ENCODE assay signal across 8 cellular contexts in genomic region chr7:31134246-31135188, GRCh38.
DNase-seq lines count a peak whose midpoint lies in the region; ATAC-seq, FAIRE-seq and TF ChIP-seq lines count a peak whose summit lies in the region.

No MANE protein-coding gene starts in this region.

- no peaks in the 10 kb centered on the region for H3K9me3 Mint-ChIP-seq in activated naive CD4-positive, alpha-beta T cell treated with anti-CD3 and anti-CD28 coated beads, Interleukin-2, amount 10 ng/mL, durations not matched to agents 7 days and 5 days

- intact Hi-C loops in heart right ventricle (cut with DNase I) (loop anchor here (1.0 to 10.0 kb wide), 9 partner anchors 498 to 1070 kb away; no protein-coding TSS in a partner anchor), prostate gland (cut with DNase I) (loop anchor here (5.0 kb wide), 1 partner anchor 498 kb away; no protein-coding TSS in a partner anchor)

- no peak overlapping the region for H3K9ac ChIP-seq in Karpas-422 (ENCODE audit: low read length)

- H3K4me1 Mint-ChIP-seq in activated naive CD4-positive, alpha-beta T cell treated with anti-CD3 and anti-CD28 coated beads, Interleukin-2, amount 10 ng/mL, durations not matched to agents 7 days and 5 days: no peaks in the 10 kb centered on the region

- no peaks in the 10 kb centered on the region for H3K27me3 ChIP-seq in Karpas-422 (ENCODE audit: low read length)
- peaks cover 0 to 7% (median 0%) of the 10 kb centered on the region in 7 donors for H3K27me3 ChIP-seq in heart right ventricle
- H3K27me3 ChIP-seq in prostate gland (replicated peaks; ENCODE audit: insufficient read depth): no peaks in the 10 kb centered on the region

- no peak overlapping the region for H3K27ac Mint-ChIP-seq in activated naive CD4-positive, alpha-beta T cell treated with anti-CD3 and anti-CD28 coated beads, Interleukin-2, amount 10 ng/mL, durations not matched to agents 7 days and 5 days

- H3K27me3 Mint-ChIP-seq in activated naive CD4-positive, alpha-beta T cell treated with anti-CD3 and anti-CD28 coated beads, Interleukin-2, amount 10 ng/mL, durations not matched to agents 7 days and 5 days: peaks cover 4% of the 10 kb centered on the region

- no peak overlapping the region for H3K27ac ChIP-seq in Karpas-422 (ENCODE audit: low read length)
- peak overlapping the region in 3 of 10 donors; percentile 19 to 62 (median 31) for H3K27ac ChIP-seq in heart right ventricle
- no peak overlapping the region for H3K27ac ChIP-seq in prostate gland

- H3K4me3 Mint-ChIP-seq in activated naive CD4-positive, alpha-beta T cell treated with anti-CD3 and anti-CD28 coated beads, Interleukin-2, amount 10 ng/mL, durations not matched to agents 7 days and 5 days: no peak overlapping the region

- no peaks in the 10 kb centered on the region for H3K9me3 ChIP-seq in Karpas-422 (ENCODE audit: low read length)
- H3K9me3 ChIP-seq in heart right ventricle: peaks cover 0 to 3% (median 0%) of the 10 kb centered on the region in 11 donors
- H3K9me3 ChIP-seq in prostate gland: no peaks in the 10 kb centered on the region

- H3K36me3 ChIP-seq in Karpas-422 (ENCODE audit: insufficient read depth, low read length) (no peaks in the 10 kb centered on the region), heart right ventricle (no peaks in the 10 kb centered on the region), prostate gland (no peaks in the 10 kb centered on the region)

- TF ChIP-seq CTCF in heart right ventricle (IDR thresholded peaks at IDR 0.05) (peak; percentile 61 to 84 (median 78)), prostate gland (IDR thresholded peaks at IDR 0.05) (peak in 3 of 4 experiments; percentile 62 to 75 (median 68))

- no peaks in the 10 kb centered on the region for H3K36me3 Mint-ChIP-seq in activated naive CD4-positive, alpha-beta T cell treated with anti-CD3 and anti-CD28 coated beads, Interleukin-2, amount 10 ng/mL, durations not matched to agents 7 days and 5 days

- FAIRE-seq in RCC 7860 (lab: Jason Lieb, UNC): peak; percentile 55

- H3K9me2 ChIP-seq in Karpas-422 (replicated peaks; ENCODE audit: insufficient read depth, low read length): no peaks in the 10 kb centered on the region

- no peak overlapping the region for H3K4me2 ChIP-seq in Karpas-422 (ENCODE audit: low read depth, low read length, poor library complexity, severe bottlenecking)

- CTCF ChIA-PET in activated naive CD4-positive, alpha-beta T cell treated with anti-CD3 and anti-CD28 coated beads, Interleukin-2, amount 10 ng/mL, durations not matched to agents 7 days and 5 days (lab: Charles Lee): interaction anchor here (0.6 to 2.3 kb wide), 21 partner anchors 10 to 603 kb away, joined by 3 to 12 read pairs (median 4); no protein-coding TSS in a partner anchor

- no peaks in the 10 kb centered on the region for H3K4me1 ChIP-seq in Karpas-422 (ENCODE audit: low read length)
- peaks cover 0 to 10% (median 0%) of the 10 kb centered on the region in 9 donors for H3K4me1 ChIP-seq in heart right ventricle
- no peaks in the 10 kb centered on the region for H3K4me1 ChIP-seq in prostate gland (replicated peaks)

- H3K4me3 ChIP-seq in Karpas-422 (ENCODE audit: low read length): no peak overlapping the region
- no peak overlapping the region for H3K4me3 ChIP-seq in heart right ventricle
- H3K4me3 ChIP-seq in prostate gland: no peak overlapping the region

- TF ChIP-seq POLR2A in prostate gland (IDR thresholded peaks at IDR 0.05): no peak

- ATAC-seq in GM21825 (IDR thresholded peaks at IDR 0.05; ENCODE audit: unreplicated experiment) (peak; percentile 93), heart right ventricle (peak; percentile 86 to 97 (median 94))

- DNase-seq in GDM1 (lab: John Stamatoyannopoulos, UW) (peak; percentile 24), Karpas-422 (peak; percentile 92), RCC 7860 (ENCODE audit: low spot score) (peak; percentile 46), heart right ventricle (peak; percentile 59 to 73), prostate gland (ENCODE audit: low spot score) (peak; percentile 64), cortex of kidney (lab: John Stamatoyannopoulos, UW) (no peak)
- peak; percentile 63 for DNase-seq in activated naive CD4-positive, alpha-beta T cell treated with anti-CD3 and anti-CD28 coated beads, Interleukin-2, amount 10 ng/mL, durations not matched to agents 7 days and 5 days

- H4K20me1 ChIP-seq in Karpas-422 (ENCODE audit: insufficient read depth, low read depth, low read length): no peaks in the 10 kb centered on the region

- no peaks in the 10 kb centered on the region for H3K79me2 ChIP-seq in Karpas-422 (ENCODE audit: low read length)

- WGBS in heart right ventricle, 2 donors: 44 to 49% methylated on average over 31 of the region's 31 CpGs
- 52% methylated on average over 31 of the region's 31 CpGs for WGBS in prostate gland

- H2AFZ ChIP-seq in Karpas-422 (ENCODE audit: low read length): no peak overlapping the region
